Comparison of ENCODE assay signal across 9 cellular contexts in genomic region chr7:32298403-32299132, GRCh38.
DNase-seq lines count a peak whose midpoint lies in the region; TF ChIP-seq lines count a peak whose summit lies in the region.
"Had no signal": no experiment of that assay in that cellular context is flagged by ENCODE, and none has a peak within 500 bp of the region (broad histone marks: within the 10 kb centered on the region; RNA-seq: fewer than 3 reads in every experiment).

No MANE protein-coding gene starts in this region.

- peak overlapping the region; percentile 19 for H3K4me3 ChIP-seq in epithelial cell of esophagus (ENCODE audit: low read length)

- H3K36me3 Mint-ChIP-seq in nephron (ENCODE audit: low read depth): no peaks in the 10 kb centered on the region

- peak overlapping the region; percentile 83 to 88 (median 85) for H3K4me3 Mint-ChIP-seq in nephron

- TF ChIP-seq CTCF in epithelial cell of esophagus (IDR thresholded peaks at IDR 0.05; ENCODE audit: insufficient read depth, low read depth, low read length, missing control alignments): no peak
- TF ChIP-seq CTCF in nephron (IDR thresholded peaks at IDR 0.05; ENCODE audit: unreplicated experiment in 3 of 3): no peak

- DNase-seq in AG08396 (ENCODE audit: low spot score) (peak; percentile 17), NCI-H1092 (lab: John Stamatoyannopoulos, UW) (peak; percentile 21), epithelial cell of esophagus (ENCODE audit: low read depth) (peak; percentile 10), NCI-H1436 (lab: John Stamatoyannopoulos, UW) (no peak), SK-N-DZ (ENCODE audit: low spot score) (no peak)
- DNase-seq in activated CD4-positive, alpha-beta T cell treated with anti-CD3 and anti-CD28 coated beads, Interleukin-2, amount 50 U/mL, for 1 hour: no peak
- DNase-seq in activated effector memory CD4-positive, alpha-beta T cell treated with Interleukin-2 at 50 U/mL for 16 hours: no peak

- peaks cover 19% of the 10 kb centered on the region for H3K4me1 Mint-ChIP-seq in nephron

- H3K27ac Mint-ChIP-seq in nephron: no peak overlapping the region
- H3K27ac Mint-ChIP-seq: activated naive CD8-positive, alpha-beta T cell had no signal

- H3K27me3 Mint-ChIP-seq in nephron (ENCODE audit: low read depth): peaks cover 90% of the 10 kb centered on the region

- H3K9me3 Mint-ChIP-seq in nephron: peaks cover 2% of the 10 kb centered on the region

Comparison
In these comparisons a context has a peak if more than half of its experiments do, and no peak if none do; other contexts are left out.
1. DNase-seq: peak in AG08396 (single experiment), NCI-H1092 (single experiment) and epithelial cell of esophagus (single experiment); none in NCI-H1436 (single experiment), activated CD4-positive, alpha-beta T cell treated with anti-CD3 and anti-CD28 coated beads, Interleukin-2, amount 50 U/mL, for 1 hour (single experiment), activated effector memory CD4-positive, alpha-beta T cell treated with Interleukin-2 at 50 U/mL for 16 hours (single experiment) and SK-N-DZ (single experiment).